ENCODE assay signal across 31 cellular contexts in genomic region chr5:4361626-4362281, GRCh38.
"Had no signal": no experiment of that assay in that cellular context is flagged by ENCODE, and none has a peak within 500 bp of the region (broad histone marks: within the 10 kb centered on the region; RNA-seq: fewer than 3 reads in every experiment).

No MANE protein-coding gene starts in this region.

- H3K36me3 Mint-ChIP-seq: activated CD4-positive, alpha-beta memory T cell treated with anti-CD3 and anti-CD28 coated beads for 36 hours; activated CD8-positive, alpha-beta memory T cell treated with anti-CD3 and anti-CD28 coated beads, Interleukin-2, amount 10 ng/mL, durations not matched to agents 7 days and 5 days; activated naive CD4-positive, alpha-beta T cell treated with anti-CD3 and anti-CD28 coated beads, Interleukin-2, amount 50 U/mL, for 24 hours; activated naive CD8-positive, alpha-beta T cell treated with anti-CD3 and anti-CD28 coated beads for 36 hours had no signal

- H3K4me3 ChIP-seq: adrenal gland, body of pancreas, esophagus muscularis mucosa, gastrocnemius medialis, heart left ventricle had no signal

- H3K36me3 ChIP-seq: adrenal gland, esophagus muscularis mucosa, gastrocnemius medialis, heart left ventricle had no signal

- H3K27ac ChIP-seq: adrenal gland, body of pancreas, esophagus muscularis mucosa, foreskin keratinocyte, gastrocnemius medialis, heart left ventricle had no signal

- H3K27ac Mint-ChIP-seq: activated CD4-positive, alpha-beta memory T cell treated with anti-CD3 and anti-CD28 coated beads for 36 hours; activated CD4-positive, alpha-beta T cell treated with anti-CD3 and anti-CD28 coated beads for 36 hours; activated CD4-positive, alpha-beta T cell treated with anti-CD3 and anti-CD28 coated beads, Interleukin-2, amount 10 ng/mL, durations not matched to agents 24 days and 14 days; activated CD8-positive, alpha-beta memory T cell treated with anti-CD3 and anti-CD28 coated beads, Interleukin-2, amount 10 ng/mL, durations not matched to agents 7 days and 5 days; activated CD8-positive, alpha-beta T cell treated with anti-CD3 and anti-CD28 coated beads, Interleukin-2, amount 10 ng/mL, durations not matched to agents 7 days and 5 days; activated naive CD4-positive, alpha-beta T cell treated with anti-CD3 and anti-CD28 coated beads for 36 hours; activated naive CD4-positive, alpha-beta T cell treated with anti-CD3 and anti-CD28 coated beads, Interleukin-2, amount 50 U/mL, for 24 hours; activated naive CD8-positive, alpha-beta T cell treated with anti-CD3 and anti-CD28 coated beads for 36 hours; activated naive CD8-positive, alpha-beta T cell treated with anti-CD3 and anti-CD28 coated beads, Interleukin-2, amount 50 U/mL, for 24 hours; activated T-helper 1 cell treated with anti-CD3 and anti-CD28 coated beads, Interleukin-12 subunit alpha, Interleukin-12 subunit beta, Interleukin-2, Interleukin-4 antibody, amounts not matched to agents 30 ng/mL and 10 ng/mL and 1 ng/mL, durations not matched to agents 14 hours and 24 hours and 36 hours; activated T-helper 2 cell treated with anti-CD3 and anti-CD28 coated beads, Interferon-gamma antibody, Interleukin-2, Interleukin-4, amounts not matched to agents 10 μg/mL and 5 μg/mL and 100 μg/mL, durations not matched to agents 14 hours and 24 hours and 36 hours; endodermal cell had no signal

- H3K9me3 ChIP-seq: adrenal gland, body of pancreas, esophagus muscularis mucosa, gastrocnemius medialis, heart left ventricle had no signal

- H3K9me3 Mint-ChIP-seq: activated naive CD4-positive, alpha-beta T cell treated with anti-CD3 and anti-CD28 coated beads, Interleukin-2, amount 50 U/mL, for 24 hours; endodermal cell had no signal

- H3K4me1 ChIP-seq: adrenal gland, body of pancreas, esophagus muscularis mucosa, foreskin keratinocyte, gastrocnemius medialis, heart left ventricle had no signal

- H3K4me1 Mint-ChIP-seq: activated CD4-positive, alpha-beta T cell treated with anti-CD3 and anti-CD28 coated beads for 36 hours; activated CD4-positive, alpha-beta T cell treated with anti-CD3 and anti-CD28 coated beads, Interleukin-2, amount 10 ng/mL, durations not matched to agents 24 days and 14 days; activated CD8-positive, alpha-beta memory T cell treated with anti-CD3 and anti-CD28 coated beads, Interleukin-2, amount 10 ng/mL, durations not matched to agents 7 days and 5 days; activated naive CD4-positive, alpha-beta T cell treated with anti-CD3 and anti-CD28 coated beads, Interleukin-2, amount 50 U/mL, for 24 hours; activated naive CD8-positive, alpha-beta T cell treated with anti-CD3 and anti-CD28 coated beads for 36 hours; activated naive CD8-positive, alpha-beta T cell treated with anti-CD3 and anti-CD28 coated beads, Interleukin-2, amount 50 U/mL, for 24 hours; endodermal cell had no signal

- H3K4me3 Mint-ChIP-seq: activated CD4-positive, alpha-beta memory T cell treated with anti-CD3 and anti-CD28 coated beads for 36 hours; activated CD4-positive, alpha-beta T cell treated with anti-CD3 and anti-CD28 coated beads for 36 hours; activated CD4-positive, alpha-beta T cell treated with anti-CD3 and anti-CD28 coated beads, Interleukin-2, amount 10 ng/mL, durations not matched to agents 24 days and 14 days; activated CD8-positive, alpha-beta memory T cell treated with anti-CD3 and anti-CD28 coated beads, Interleukin-2, amount 10 ng/mL, durations not matched to agents 7 days and 5 days; activated CD8-positive, alpha-beta T cell treated with anti-CD3 and anti-CD28 coated beads, Interleukin-2, amount 10 ng/mL, durations not matched to agents 7 days and 5 days; activated naive CD4-positive, alpha-beta T cell treated with anti-CD3 and anti-CD28 coated beads for 36 hours; activated naive CD4-positive, alpha-beta T cell treated with anti-CD3 and anti-CD28 coated beads, Interleukin-2, amount 50 U/mL, for 24 hours; activated naive CD8-positive, alpha-beta T cell treated with anti-CD3 and anti-CD28 coated beads for 36 hours; activated naive CD8-positive, alpha-beta T cell treated with anti-CD3 and anti-CD28 coated beads, Interleukin-2, amount 50 U/mL, for 24 hours; activated T-helper 1 cell treated with anti-CD3 and anti-CD28 coated beads, Interleukin-12 subunit alpha, Interleukin-12 subunit beta, Interleukin-2, Interleukin-4 antibody, amounts not matched to agents 30 ng/mL and 10 ng/mL and 1 ng/mL, durations not matched to agents 14 hours and 24 hours and 36 hours; endodermal cell had no signal

- H3K27me3 Mint-ChIP-seq: activated CD4-positive, alpha-beta memory T cell treated with anti-CD3 and anti-CD28 coated beads for 36 hours; activated CD4-positive, alpha-beta T cell treated with anti-CD3 and anti-CD28 coated beads for 36 hours; activated CD4-positive, alpha-beta T cell treated with anti-CD3 and anti-CD28 coated beads, Interleukin-2, amount 10 ng/mL, durations not matched to agents 24 days and 14 days; activated CD8-positive, alpha-beta memory T cell treated with anti-CD3 and anti-CD28 coated beads, Interleukin-2, amount 10 ng/mL, durations not matched to agents 7 days and 5 days; activated naive CD4-positive, alpha-beta T cell treated with anti-CD3 and anti-CD28 coated beads, Interleukin-2, amount 50 U/mL, for 24 hours had no signal

- H3K27me3 ChIP-seq: adrenal gland, body of pancreas, esophagus muscularis mucosa, foreskin keratinocyte, gastrocnemius medialis had no signal

- ATAC-seq: activated CD4-positive, alpha-beta T cell treated with anti-CD3 and anti-CD28 coated beads for 36 hours; activated CD8-positive, alpha-beta memory T cell treated with anti-CD3 and anti-CD28 coated beads, Interleukin-2, amount 10 ng/mL, durations not matched to agents 7 days and 5 days; activated CD8-positive, alpha-beta T cell treated with anti-CD3 and anti-CD28 coated beads, Interleukin-2, amount 10 ng/mL, durations not matched to agents 7 days and 5 days; activated naive CD8-positive, alpha-beta T cell treated with anti-CD3 and anti-CD28 coated beads, Interleukin-2, amount 50 U/mL, for 24 hours; body of pancreas; foreskin keratinocyte; gastrocnemius medialis; heart left ventricle had no signal

- DNase-seq: activated CD4-positive, alpha-beta memory T cell treated with anti-CD3 and anti-CD28 coated beads for 36 hours; activated CD4-positive, alpha-beta T cell treated with anti-CD3 and anti-CD28 coated beads for 36 hours; activated CD4-positive, alpha-beta T cell treated with anti-CD3 and anti-CD28 coated beads, Interleukin-2, amount 10 ng/mL, durations not matched to agents 24 days and 14 days; activated CD4-positive, CD25-positive, alpha-beta regulatory T cell; activated CD4-positive, CD25-positive, alpha-beta regulatory T cell treated with anti-CD3 and anti-CD28 coated beads, Interleukin-2, amount 50 U/mL, for 72 hours; activated CD8-positive, alpha-beta memory T cell treated with anti-CD3 and anti-CD28 coated beads, Interleukin-2, amount 10 ng/mL, durations not matched to agents 7 days and 5 days; activated CD8-positive, alpha-beta memory T cell treated with anti-CD3 and anti-CD28 coated beads, Interleukin-2, amount 50 U/mL, for 4 hours; activated CD8-positive, alpha-beta T cell treated with anti-CD3 and anti-CD28 coated beads, Interleukin-2, amount 10 ng/mL, durations not matched to agents 7 days and 5 days; activated effector memory CD4-positive, alpha-beta T cell treated with anti-CD3 and anti-CD28 coated beads, Interleukin-2, amount 50 U/mL, for 16 hours; activated naive CD4-positive, alpha-beta T cell treated with anti-CD3 and anti-CD28 coated beads for 36 hours; activated naive CD8-positive, alpha-beta T cell treated with anti-CD3 and anti-CD28 coated beads for 36 hours; activated naive CD8-positive, alpha-beta T cell treated with anti-CD3 and anti-CD28 coated beads, Interleukin-2, amount 50 U/mL, for 24 hours; activated T-cell treated with anti-CD3 and anti-CD28 coated beads, Interleukin-2, amount 50 U/mL, for 1 hour; activated T-cell treated with anti-CD3 and anti-CD28 coated beads, Interleukin-2, amount 50 U/mL, for 48 hours; adrenal gland; amygdala; aorta; body of pancreas; caudate nucleus; effector memory CD4-positive, alpha-beta T cell; endodermal cell; erythroblast; foreskin keratinocyte; gastrocnemius medialis; glutamatergic neuron; heart left ventricle; T-helper 2 cell had no signal
